Comparison of ENCODE assay signal across 12 cellular contexts in the genomic region with DNA sequence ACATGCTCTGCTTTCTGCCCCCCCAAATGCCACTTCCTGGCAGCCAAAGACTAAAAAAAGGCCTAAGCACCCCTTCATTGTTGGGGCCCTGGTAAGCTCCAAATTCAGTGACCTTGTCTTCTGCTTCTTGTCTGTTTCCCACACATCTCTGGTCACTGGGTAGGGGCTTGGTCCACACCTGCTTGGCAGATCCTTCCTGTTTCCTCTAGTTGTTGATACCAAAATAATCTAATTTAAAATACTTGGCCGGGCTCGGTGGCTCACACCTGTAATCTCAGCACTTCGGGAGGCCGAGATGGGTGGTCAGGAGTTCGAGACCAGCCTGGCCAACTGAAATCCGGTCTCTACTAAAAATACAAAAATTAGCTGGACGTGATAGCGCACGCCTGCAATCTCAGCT.
DNase-seq lines count a peak whose midpoint lies in the region; ATAC-seq and TF ChIP-seq lines count a peak whose summit lies in the region.
"Had no signal": no experiment of that assay in that cellular context is flagged by ENCODE, and none has a peak within 500 bp of the region (broad histone marks: within the 10 kb centered on the region; RNA-seq: fewer than 3 reads in every experiment).

No MANE protein-coding gene starts in this region.

- H3F3A ChIP-seq in SU-DHL-6 (ENCODE audit: insufficient read depth): peaks cover 55% of the 10 kb centered on the region

- H3K4me3 ChIP-seq in SU-DHL-6 (ENCODE audit: insufficient read depth, low read length, poor library complexity, severe bottlenecking) (no peak overlapping the region), Karpas-422 (ENCODE audit: low read length) (no peak overlapping the region)
- H3K4me3 ChIP-seq: GM23248, HAP-1 had no signal

- H3K27ac ChIP-seq in SU-DHL-6 (ENCODE audit: low read depth, low read length) (peak overlapping the region; percentile 96), Karpas-422 (ENCODE audit: low read length) (no peak overlapping the region)
- H3K27ac ChIP-seq: C4-2B, GM23248 had no signal

- H3K4me1 Mint-ChIP-seq in naive B cell: peaks cover 68 to 91% (median 82%) of the 10 kb centered on the region in 3 donors
- H3K4me1 Mint-ChIP-seq in stimulated activated memory B cell treated with anti-CD40 and anti-IgM and Interleukin-4, amounts not matched to agents 10 μg/mL and 1 μg/mL and 100 μg/mL, for 72 hours: peaks cover 61% of the 10 kb centered on the region
- H3K4me1 Mint-ChIP-seq in activated T-helper 1 cell treated with anti-CD3 and anti-CD28 coated beads, Interleukin-12 subunit alpha, Interleukin-12 subunit beta, Interleukin-2, Interleukin-4 antibody, amounts not matched to agents 30 ng/mL and 10 ng/mL and 1 ng/mL, durations not matched to agents 14 hours and 24 hours and 36 hours (ENCODE audit: low read depth): peaks cover 7% of the 10 kb centered on the region

- H3K4me1 ChIP-seq in Karpas-422 (ENCODE audit: low read length): peaks cover 12% of the 10 kb centered on the region
- H3K4me1 ChIP-seq: Caco-2 had no signal

- H3K27me3 Mint-ChIP-seq in naive B cell: no peaks in the 10 kb centered on the region
- no peaks in the 10 kb centered on the region for H3K27me3 Mint-ChIP-seq in stimulated activated memory B cell treated with anti-CD40 and anti-IgM and Interleukin-4, amounts not matched to agents 10 μg/mL and 1 μg/mL and 100 μg/mL, for 72 hours
- H3K27me3 Mint-ChIP-seq in activated T-helper 1 cell treated with anti-CD3 and anti-CD28 coated beads, Interleukin-12 subunit alpha, Interleukin-12 subunit beta, Interleukin-2, Interleukin-4 antibody, amounts not matched to agents 30 ng/mL and 10 ng/mL and 1 ng/mL, durations not matched to agents 14 hours and 24 hours and 36 hours (ENCODE audit: insufficient read depth): no peaks in the 10 kb centered on the region
- H3K27me3 Mint-ChIP-seq: CD4-positive, alpha-beta T cell had no signal

- H2AFZ ChIP-seq in SU-DHL-6 (ENCODE audit: low read depth, low read length, severe bottlenecking) (no peak overlapping the region), Karpas-422 (ENCODE audit: low read length) (no peak overlapping the region)
- H2AFZ ChIP-seq: GM23248 had no signal

- intact Hi-C loops in activated T-helper 1 cell treated with anti-CD3 and anti-CD28 coated beads, Interleukin-12 subunit alpha, Interleukin-12 subunit beta, Interleukin-2, Interleukin-4 antibody, amounts not matched to agents 30 ng/mL and 10 ng/mL and 1 ng/mL, durations not matched to agents 14 hours and 24 hours and 36 hours (cut with micrococcal nuclease): no loop called here

- peaks cover 14 to 19% of the 10 kb centered on the region in 2 donors for H3K36me3 Mint-ChIP-seq in naive B cell
- H3K36me3 Mint-ChIP-seq in stimulated activated memory B cell treated with anti-CD40 and anti-IgM and Interleukin-4, amounts not matched to agents 10 μg/mL and 1 μg/mL and 100 μg/mL, for 72 hours: peaks cover 40% of the 10 kb centered on the region
- H3K36me3 Mint-ChIP-seq in activated T-helper 1 cell treated with anti-CD3 and anti-CD28 coated beads, Interleukin-12 subunit alpha, Interleukin-12 subunit beta, Interleukin-2, Interleukin-4 antibody, amounts not matched to agents 30 ng/mL and 10 ng/mL and 1 ng/mL, durations not matched to agents 14 hours and 24 hours and 36 hours (ENCODE audit: low read depth): peaks cover 2% of the 10 kb centered on the region

- peaks cover 0 to 6% (median 0%) of the 10 kb centered on the region in 7 donors for H3K9me3 Mint-ChIP-seq in naive B cell
- peaks cover 3% of the 10 kb centered on the region for H3K9me3 Mint-ChIP-seq in stimulated activated memory B cell treated with anti-CD40 and anti-IgM and Interleukin-4, amounts not matched to agents 10 μg/mL and 1 μg/mL and 100 μg/mL, for 72 hours
- peaks cover 10% of the 10 kb centered on the region for H3K9me3 Mint-ChIP-seq in activated T-helper 1 cell treated with anti-CD3 and anti-CD28 coated beads, Interleukin-12 subunit alpha, Interleukin-12 subunit beta, Interleukin-2, Interleukin-4 antibody, amounts not matched to agents 30 ng/mL and 10 ng/mL and 1 ng/mL, durations not matched to agents 14 hours and 24 hours and 36 hours

- H3K4me2 ChIP-seq in SU-DHL-6 (ENCODE audit: low read depth, low read length, poor library complexity, severe bottlenecking): peak overlapping the region; percentile 42
- no peak overlapping the region for H3K4me2 ChIP-seq in Karpas-422 (ENCODE audit: low read depth, low read length, poor library complexity, severe bottlenecking)

- H3K4me3 Mint-ChIP-seq in naive B cell: peak overlapping the region in 3 of 8 donors; percentile 38 to 60 (median 51)
- H3K4me3 Mint-ChIP-seq in stimulated activated memory B cell treated with anti-CD40 and anti-IgM and Interleukin-4, amounts not matched to agents 10 μg/mL and 1 μg/mL and 100 μg/mL, for 72 hours: no peak overlapping the region
- H3K4me3 Mint-ChIP-seq in activated T-helper 1 cell treated with anti-CD3 and anti-CD28 coated beads, Interleukin-12 subunit alpha, Interleukin-12 subunit beta, Interleukin-2, Interleukin-4 antibody, amounts not matched to agents 30 ng/mL and 10 ng/mL and 1 ng/mL, durations not matched to agents 14 hours and 24 hours and 36 hours: no peak overlapping the region
- H3K4me3 Mint-ChIP-seq: CD4-positive, alpha-beta T cell had no signal

- H3K9ac ChIP-seq in SU-DHL-6 (ENCODE audit: low read length) (0 out of 2 replicates have a peak overlapping the region, but pooled peaks have one; percentile 20), Karpas-422 (ENCODE audit: low read length) (no peak overlapping the region)
- H3K9ac ChIP-seq: GM23248 had no signal

- H3K27me3 ChIP-seq in SU-DHL-6 (ENCODE audit: low read length) (no peaks in the 10 kb centered on the region), Karpas-422 (ENCODE audit: low read length) (no peaks in the 10 kb centered on the region)

- H3K9me2 ChIP-seq in SU-DHL-6 (replicated peaks; ENCODE audit: insufficient read depth, low read length) (no peaks in the 10 kb centered on the region), Karpas-422 (replicated peaks; ENCODE audit: insufficient read depth, low read length) (no peaks in the 10 kb centered on the region)

- peaks cover 79% of the 10 kb centered on the region for H3K79me2 ChIP-seq in SU-DHL-6 (ENCODE audit: insufficient read depth, low read length)
- no peaks in the 10 kb centered on the region for H3K79me2 ChIP-seq in Karpas-422 (ENCODE audit: low read length)

- ATAC-seq in naive B cell (ENCODE audit: low read depth in 2 of 2): no peak
- no peak for ATAC-seq in stimulated activated memory B cell treated with anti-CD40 and anti-IgM and Interleukin-4, amounts not matched to agents 10 μg/mL and 1 μg/mL and 100 μg/mL, for 72 hours

- H3K27ac Mint-ChIP-seq in naive B cell: peak overlapping the region in 4 of 6 donors; percentile 5 to 91 (median 66)
- H3K27ac Mint-ChIP-seq in stimulated activated memory B cell treated with anti-CD40 and anti-IgM and Interleukin-4, amounts not matched to agents 10 μg/mL and 1 μg/mL and 100 μg/mL, for 72 hours: peak overlapping the region; percentile 98
- no peak overlapping the region for H3K27ac Mint-ChIP-seq in activated T-helper 1 cell treated with anti-CD3 and anti-CD28 coated beads, Interleukin-12 subunit alpha, Interleukin-12 subunit beta, Interleukin-2, Interleukin-4 antibody, amounts not matched to agents 30 ng/mL and 10 ng/mL and 1 ng/mL, durations not matched to agents 14 hours and 24 hours and 36 hours
- H3K27ac Mint-ChIP-seq: CD4-positive, alpha-beta T cell had no signal

- TF ChIP-seq CTCF in SU-DHL-6 (IDR thresholded peaks at IDR 0.05; ENCODE audit: insufficient read depth, low read length, poor library complexity, severe bottlenecking): no peak

- DNase-seq in naive B cell (no peak), Karpas-422 (no peak)
- no peak for DNase-seq in activated T-helper 1 cell treated with anti-CD3 and anti-CD28 coated beads, Interleukin-12 subunit alpha, Interleukin-12 subunit beta, Interleukin-2, Interleukin-4 antibody, amounts not matched to agents 30 ng/mL and 10 ng/mL and 1 ng/mL, durations not matched to agents 14 hours and 24 hours and 36 hours (ENCODE audit: low spot score)
- DNase-seq in effector CD4-positive, alpha-beta T cell: no peak
- DNase-seq: ACHN; Caco-2; CD4-positive, alpha-beta T cell; GM23248 had no signal

- H4K20me1 ChIP-seq in SU-DHL-6 (ENCODE audit: low read depth, low read length) (no peaks in the 10 kb centered on the region), Karpas-422 (ENCODE audit: insufficient read depth, low read depth, low read length) (no peaks in the 10 kb centered on the region)

- H3K9me3 ChIP-seq in SU-DHL-6 (ENCODE audit: insufficient read depth, low read length) (no peaks in the 10 kb centered on the region), Karpas-422 (ENCODE audit: low read length) (no peaks in the 10 kb centered on the region)
- H3K9me3 ChIP-seq: HAP-1 had no signal

- H3K36me3 ChIP-seq in SU-DHL-6 (ENCODE audit: low read length) (no peaks in the 10 kb centered on the region; the same call in 1 of the 2 replicates), Karpas-422 (ENCODE audit: insufficient read depth, low read length) (no peaks in the 10 kb centered on the region)
- H3K36me3 ChIP-seq: HAP-1 had no signal
